ENCODE assay signal across 8 cellular contexts in genomic region chr9:34546834-34547827, GRCh38. TPM values are rescaled to one million over a fixed set of nuclear protein-coding genes. Genes with fewer than 3 reads are reported as not detected.
DNase-seq lines count a peak whose midpoint lies in the region; ATAC-seq, FAIRE-seq and TF ChIP-seq lines count a peak whose summit lies in the region.

No MANE protein-coding gene starts in this region.

- no peaks in the 10 kb centered on the region for H3K27me3 ChIP-seq in small intestine (ENCODE audit: control insufficient read depth in 2 of 2, insufficient read depth in 2 of 2, low read length in 2 of 2)

- no peak overlapping the region for H3K27ac ChIP-seq in small intestine (ENCODE audit: low read depth in 1 of 2, low read length in 1 of 2)

- ATAC-seq in GM19023 (IDR thresholded peaks at IDR 0.05; ENCODE audit: unreplicated experiment): no peak
- ATAC-seq in GM21381 (IDR thresholded peaks at IDR 0.05; ENCODE audit: unreplicated experiment): no peak

- no peak for FAIRE-seq in small intestine (lab: Jason Lieb, UNC)

- in situ Hi-C loops in SK-MEL-5 (cut with HindIII; ENCODE audit: low pct_unique_long_range_greater_than_20kb, low sequenced_read_pairs): no loop called here

- TF ChIP-seq EP300 in Ishikawa (IDR thresholded peaks at IDR 0.05; ENCODE audit: borderline replicate concordance): no peak

- peak; percentile 72 for TF ChIP-seq RAD21 in Ishikawa (IDR thresholded peaks at IDR 0.05; ENCODE audit: low read depth)

- H3K4me1 ChIP-seq in small intestine (ENCODE audit: control insufficient read depth in 2 of 2, insufficient read depth in 1 of 2, low read depth in 1 of 2, low read length in 1 of 2): no peaks in the 10 kb centered on the region

- H3K36me3 ChIP-seq in small intestine (ENCODE audit: control insufficient read depth in 2 of 2, insufficient read depth in 2 of 2, low read length in 2 of 2): no peaks in the 10 kb centered on the region

- no peak overlapping the region for H3K4me3 ChIP-seq in small intestine (ENCODE audit: low read depth in 1 of 2, low read length in 2 of 2)

- 59 to 64% (median 64%) methylated on average over 16 of the region's 16 CpGs for WGBS in small intestine, 3 donors

- DNase-seq in COLO829 (ENCODE audit: low spot score) (peak; percentile 69), SK-MEL-5 (ENCODE audit: low read depth, low spot score) (peak; percentile 74), astrocyte of the hippocampus (ENCODE audit: low read depth, low spot score) (peak; percentile 90), hypothalamus (lab: John Stamatoyannopoulos, UW) (peak in 47 of 51 donors; percentile 10 to 82 (median 55)), small intestine (peak; percentile 47)

- no peaks in the 10 kb centered on the region for H3K9me3 ChIP-seq in small intestine (ENCODE audit: control insufficient read depth, low read depth)

TF ChIP-seq in Ishikawa, 13 proteins besides CTCF, POLR2A, EP300 and RAD21:
- TF ChIP-seq FOXM1 (IDR thresholded peaks at IDR 0.05; ENCODE audit: borderline replicate concordance, low read depth) (no peak), CREB1 (IDR thresholded peaks at IDR 0.05; ENCODE audit: low read depth) (no peak), NFIC (IDR thresholded peaks at IDR 0.05) (no peak), MAX (IDR thresholded peaks at IDR 0.05) (no peak), TCF12 (IDR thresholded peaks at IDR 0.05; ENCODE audit: low read depth) (no peak), USF1 (IDR thresholded peaks at IDR 0.05) (peak; percentile 28; the same call in 1 of the 2 replicates), YY1 (IDR thresholded peaks at IDR 0.05; ENCODE audit: low read depth) (no peak), TAF1 (IDR thresholded peaks at IDR 0.05; ENCODE audit: low read depth) (no peak)

RNA-seq across cellular contexts. Expression of gene ENHO, which starts 24.3 kb away (rescaled TPM):
- 0.43 and 0.92 TPM in 2 replicates for total RNA-seq in SK-MEL-5 (2014; rRNA removed; shearing (Covaris generic))
- 0.47 and 1.0 TPM in 2 replicates for polyA plus RNA-seq in SK-MEL-5 (2015; cell fraction: cytosol; rRNA removed)
- not detected in 2 replicates for polyA plus RNA-seq in SK-MEL-5 (2015; cell fraction: nucleus; rRNA removed)
- polyA plus RNA-seq in small intestine: 1 to 10 TPM; 1.8 to 8.9 (median 1.8) TPM

RNA-seq across cellular contexts. Expression of gene CNTFR, which starts 42.4 kb away (rescaled TPM):
- 1.1 TPM in 2 replicates for total RNA-seq in SK-MEL-5 (2014; rRNA removed; shearing (Covaris generic))
- 2.4 and 3.5 TPM in 2 replicates for polyA plus RNA-seq in SK-MEL-5 (2015; cell fraction: cytosol; rRNA removed)
- polyA plus RNA-seq in SK-MEL-5 (2015; cell fraction: nucleus; rRNA removed): 0.28 and 2.4 TPM in 2 replicates
- 1 to 10 TPM; 1.1 to 8.7 (median 3.0) TPM for polyA plus RNA-seq in small intestine
